ENCODE assay signal across 24 cellular contexts in genomic region chr17:79125503-79125902, GRCh38. TPM values are rescaled to one million over a fixed set of nuclear protein-coding genes. Genes with fewer than 3 reads are reported as not detected.
DNase-seq lines count a peak whose midpoint lies in the region; ATAC-seq and TF ChIP-seq lines count a peak whose summit lies in the region.
"Had no signal": no experiment of that assay in that cellular context is flagged by ENCODE, and none has a peak within 500 bp of the region (broad histone marks: within the 10 kb centered on the region; RNA-seq: fewer than 3 reads in every experiment).

No MANE protein-coding gene starts in this region.

- H3K4me3 ChIP-seq in BE2C (ENCODE audit: low read depth, low read length) (no peak overlapping the region), RWPE2 (ENCODE audit: severe bottlenecking) (no peak overlapping the region)
- H3K4me3 ChIP-seq: coronary artery, K562, lung had no signal

- H3K4me1 ChIP-seq in BE2C, result no peaks in the 10 kb centered on the region
- no peaks in the 10 kb centered on the region for H3K4me1 ChIP-seq in RWPE2 (ENCODE audit: insufficient read depth, poor library complexity, severe bottlenecking)

- intact Hi-C loops in left colon (cut with DNase I, micrococcal nuclease), result no loop called here

- ATAC-seq in RWPE2 (ENCODE audit: low read depth) (0 out of 3 replicates have a peak, but pooled peaks have one; percentile 22), left colon (peak; percentile 20), HG02884 (IDR thresholded peaks at IDR 0.05; ENCODE audit: unreplicated experiment) (no peak), HG02973 (IDR thresholded peaks at IDR 0.05; ENCODE audit: unreplicated experiment) (no peak)
- ATAC-seq: activated naive CD4-positive, alpha-beta T cell treated with anti-CD3 and anti-CD28 coated beads, Interleukin-2, amount 50 U/mL, for 72 hours; activated T-helper 17 cell treated with anti-CD3 and anti-CD28 coated beads, Interleukin-2, amount 50 U/mL, for 72 hours; stimulated activated memory B cell treated with anti-CD40 and anti-IgM and Interleukin-4, amounts not matched to agents 10 μg/mL and 1 μg/mL and 100 μg/mL, for 72 hours; T-helper 17 cell had no signal

- H3K36me3 ChIP-seq in BE2C (no peaks in the 10 kb centered on the region), RWPE2 (ENCODE audit: low read depth) (no peaks in the 10 kb centered on the region)

- in situ Hi-C loops in G401 (cut with HindIII; ENCODE audit: low sequenced_read_pairs), result no loop called here

- H3K27me3 ChIP-seq in BE2C (peaks cover 78% of the 10 kb centered on the region), RWPE2 (ENCODE audit: insufficient read depth, poor library complexity, severe bottlenecking) (peaks cover 83% of the 10 kb centered on the region)

- H3K27ac ChIP-seq in RWPE2 (ENCODE audit: poor library complexity, severe bottlenecking), result no peak overlapping the region
- H3K27ac ChIP-seq: C4-2B, coronary artery, RWPE1 had no signal

- no peak for TF ChIP-seq CTCF in BE2C (IDR thresholded peaks at IDR 0.05; ENCODE audit: low read depth, low read length)
- no peak for TF ChIP-seq CTCF in RWPE2 (IDR thresholded peaks at IDR 0.05; ENCODE audit: poor library complexity, severe bottlenecking)

- H3K9me3 ChIP-seq in BE2C, result no peaks in the 10 kb centered on the region
- H3K9me3 ChIP-seq in RWPE2 (ENCODE audit: severe bottlenecking), result no peaks in the 10 kb centered on the region

- peak; percentile 49 for DNase-seq in BE2C
- peak; percentile 82 for DNase-seq in G401 (ENCODE audit: low spot score)
- no peak for DNase-seq in RWPE2 (ENCODE audit: low spot score)
- no peak for DNase-seq in left colon
- DNase-seq in stimulated activated CD4-positive, alpha-beta T cell treated with anti-CD3 and anti-CD28 coated beads, Interleukin-4, amount 100 ng/mL, for 4 hours, result no peak
- DNase-seq: activated CD4-positive, alpha-beta memory T cell treated with anti-CD3 and anti-CD28 coated beads, Interleukin-2, amount 10 ng/mL, durations not matched to agents 7 days and 5 days; activated CD4-positive, alpha-beta T cell treated with anti-CD3 and anti-CD28 coated beads for 1 hour; effector memory CD4-positive, alpha-beta T cell; EL; kidney glomerular epithelial cell; NCI-H1417 treated with DMSO at 0.1 percent for 48 hours; NCI-H526 treated with DMSO at 0.1 percent for 48 hours; stimulated activated CD4-positive, alpha-beta T cell treated with anti-CD3 and anti-CD28 coated beads, Interleukin-4, amount 100 ng/mL, for 24 hours; T-helper 17 cell had no signal

RNA-seq across cellular contexts. Expression of gene ENGASE, which starts 50.9 kb away (rescaled TPM):
- 68.4 TPM for polyA plus RNA-seq in BE2C (2012; ENCODE audit: insufficient read depth, insufficient read length, low read depth)
- total RNA-seq in G401 (2014; rRNA removed; shearing (Covaris generic)), result 13.2 and 17.1 TPM in 2 replicates
- total RNA-seq in left colon, result 10 to 100 TPM; 85.4 to 89.5 TPM

Comparison
In these comparisons a context has a peak if more than half of its experiments do, and no peak if none do; other contexts are left out.
1. DNase-seq: peak in BE2C (single experiment) and G401 (single experiment); none in RWPE2 (single experiment), left colon (0 of 2) and stimulated activated CD4-positive, alpha-beta T cell treated with anti-CD3 and anti-CD28 coated beads, Interleukin-4, amount 100 ng/mL, for 4 hours (0 of 2).
2. ATAC-seq: peak in RWPE2 (single experiment) and left colon (single experiment); none in HG02884 (single experiment) and HG02973 (single experiment).